In genomic region chr13:79625517-79625916, GRCh38 we compare ENCODE assay signal across 27 cellular contexts.
"Had no signal": no experiment of that assay in that cellular context is flagged by ENCODE, and none has a peak within 500 bp of the region (broad histone marks: within the 10 kb centered on the region; RNA-seq: fewer than 3 reads in every experiment).

No MANE protein-coding gene starts in this region.

- H3K4me1 ChIP-seq: adrenal gland, ascending aorta, gastrocnemius medialis had no signal

- FAIRE-seq: bronchial epithelial cell had no signal

- H3K27ac ChIP-seq: adrenal gland, ascending aorta, coronary artery, dorsolateral prefrontal cortex, gastrocnemius medialis, heart left ventricle had no signal

- DNase-seq: activated CD4-positive, alpha-beta memory T cell treated with anti-CD3 and anti-CD28 coated beads for 36 hours; activated CD4-positive, alpha-beta T cell treated with anti-CD3 and anti-CD28 coated beads for 36 hours; activated CD4-positive, alpha-beta T cell treated with anti-CD3 and anti-CD28 coated beads, Interleukin-2, amount 10 ng/mL, durations not matched to agents 24 days and 14 days; activated CD4-positive, CD25-positive, alpha-beta regulatory T cell; activated CD4-positive, CD25-positive, alpha-beta regulatory T cell treated with anti-CD3 and anti-CD28 coated beads, Interleukin-2, amount 50 U/mL, for 72 hours; activated CD8-positive, alpha-beta memory T cell treated with anti-CD3 and anti-CD28 coated beads, Interleukin-2, amount 10 ng/mL, durations not matched to agents 7 days and 5 days; activated CD8-positive, alpha-beta memory T cell treated with anti-CD3 and anti-CD28 coated beads, Interleukin-2, amount 50 U/mL, for 4 hours; activated CD8-positive, alpha-beta T cell treated with anti-CD3 and anti-CD28 coated beads, Interleukin-2, amount 10 ng/mL, durations not matched to agents 7 days and 5 days; activated effector memory CD4-positive, alpha-beta T cell treated with anti-CD3 and anti-CD28 coated beads, Interleukin-2, amount 50 U/mL, for 16 hours; activated naive CD4-positive, alpha-beta T cell treated with anti-CD3 and anti-CD28 coated beads for 36 hours; activated naive CD8-positive, alpha-beta T cell treated with anti-CD3 and anti-CD28 coated beads for 36 hours; activated naive CD8-positive, alpha-beta T cell treated with anti-CD3 and anti-CD28 coated beads, Interleukin-2, amount 50 U/mL, for 24 hours; activated T-cell treated with anti-CD3 and anti-CD28 coated beads, Interleukin-2, amount 50 U/mL, for 1 hour; activated T-cell treated with anti-CD3 and anti-CD28 coated beads, Interleukin-2, amount 50 U/mL, for 48 hours; adrenal gland; dorsolateral prefrontal cortex; effector memory CD4-positive, alpha-beta T cell; endodermal cell; foreskin fibroblast; gastrocnemius medialis; glutamatergic neuron; heart left ventricle; T-helper 2 cell had no signal

- H3K4me3 ChIP-seq: adrenal gland, ascending aorta, coronary artery, dorsolateral prefrontal cortex, gastrocnemius medialis, heart left ventricle had no signal

- H3K36me3 ChIP-seq: adrenal gland, ascending aorta, gastrocnemius medialis, heart left ventricle had no signal

- H3K9me3 ChIP-seq: adrenal gland, ascending aorta, gastrocnemius medialis had no signal

- ATAC-seq: activated CD4-positive, alpha-beta T cell treated with anti-CD3 and anti-CD28 coated beads for 36 hours; activated CD8-positive, alpha-beta memory T cell treated with anti-CD3 and anti-CD28 coated beads, Interleukin-2, amount 10 ng/mL, durations not matched to agents 7 days and 5 days; activated CD8-positive, alpha-beta T cell treated with anti-CD3 and anti-CD28 coated beads, Interleukin-2, amount 10 ng/mL, durations not matched to agents 7 days and 5 days; activated naive CD8-positive, alpha-beta T cell treated with anti-CD3 and anti-CD28 coated beads, Interleukin-2, amount 50 U/mL, for 24 hours; esophagus mucosa; gastrocnemius medialis; heart left ventricle had no signal

- H3K27me3 ChIP-seq: adrenal gland, ascending aorta, dorsolateral prefrontal cortex, gastrocnemius medialis, heart left ventricle had no signal
